8 cellular contexts compared by ENCODE assay signal in the genomic region with DNA sequence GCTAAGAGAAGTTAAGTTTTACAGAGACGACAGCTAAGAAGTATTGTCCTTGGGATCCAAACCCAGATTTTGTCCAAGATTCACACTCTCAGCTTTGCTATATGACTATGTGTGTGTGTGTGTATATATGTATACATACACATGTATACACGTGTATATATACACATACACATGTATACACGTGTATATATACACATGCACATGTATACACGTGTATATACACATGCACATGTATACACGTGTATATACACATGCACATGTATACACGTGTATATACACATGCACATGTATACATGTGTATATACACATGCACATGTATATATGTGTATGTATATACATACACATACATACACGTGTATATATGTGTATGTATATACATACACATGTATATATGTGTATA. TPM values are rescaled to one million over a fixed set of nuclear protein-coding genes. Genes with fewer than 3 reads are reported as not detected.
"Had no signal": no experiment of that assay in that cellular context is flagged by ENCODE, and none has a peak within 500 bp of the region (broad histone marks: within the 10 kb centered on the region; RNA-seq: fewer than 3 reads in every experiment).

No MANE protein-coding gene starts in this region.

- ATAC-seq: HCT116, K562 had no signal

- DNase-seq: GM23248, GOT3, H7, HFFc6, IMR-90, Karpas-422 had no signal

- FAIRE-seq: K562 had no signal

RNA-seq across cellular contexts. Expression of gene CACHD1, which starts 3.9 kb away (rescaled TPM):
- polyA plus RNA-seq: K562 had no signal
